11 cellular contexts compared by ENCODE assay signal in genomic region chr14:67940476-67940875, GRCh38.
A peak's percentile ranks its signal among the peaks of the same experiment; 100 is the strongest.
DNase-seq lines count a peak whose midpoint lies in the region; ATAC-seq, FAIRE-seq and TF ChIP-seq lines count a peak whose summit lies in the region.
"Had no signal": no experiment of that assay in that cellular context is flagged by ENCODE, and none has a peak within 500 bp of the region (broad histone marks: within the 10 kb centered on the region; RNA-seq: fewer than 3 reads in every experiment).

No MANE protein-coding gene starts in this region.

- H3K4ac ChIP-seq in H9 (ENCODE audit: low read depth, low read length) = no peak overlapping the region

- peak overlapping the region in 2 of 3 experiments; percentile 14 to 98; a peak in 3 of 7 replicates for H3K27ac Mint-ChIP-seq in H9
- H3K27ac Mint-ChIP-seq: activated B cell treated with CpG ODN at 0.5 μM for 24 hours had no signal

- H3K9me3 Mint-ChIP-seq in H9 = no peaks in the 10 kb centered on the region
- H3K9me3 Mint-ChIP-seq: activated B cell treated with CpG ODN at 0.5 μM for 24 hours had no signal

- no peak overlapping the region for H3K4me3 ChIP-seq in left lung
- no peak overlapping the region for H3K4me3 ChIP-seq in small intestine (ENCODE audit: low read depth in 1 of 2, low read length in 2 of 2)
- H3K4me3 ChIP-seq: adrenal gland, GM12878 had no signal

- TF ChIP-seq CTCF in H9 (conservative IDR thresholded peaks at IDR 0.05) = no peak
- no peak for TF ChIP-seq CTCF in left lung (IDR thresholded peaks at IDR 0.05)

- H3K9ac ChIP-seq in H9 (ENCODE audit: extremely low read depth, insufficient read length, low read length) = no peak overlapping the region

- no peak overlapping the region for H4K91ac ChIP-seq in H9 (ENCODE audit: insufficient read length, low read depth, low read length)

- no peak overlapping the region for H2BK15ac ChIP-seq in H9 (ENCODE audit: low read depth, low read length)

- no peak overlapping the region for H2BK12ac ChIP-seq in H9 (ENCODE audit: insufficient read length, low read depth, low read length)

- no peak overlapping the region for H2BK20ac ChIP-seq in H9 (ENCODE audit: low read depth, low read length, poor library complexity, severe bottlenecking)

- no peaks in the 10 kb centered on the region for H3K79me2 ChIP-seq in H9 (ENCODE audit: insufficient read depth, low read length)

- no peak overlapping the region for H2AFZ ChIP-seq in H9 (ENCODE audit: low read length)

- no peak overlapping the region for H4K8ac ChIP-seq in H9 (replicated peaks; ENCODE audit: insufficient read length, low read depth, low read length)

- no peaks in the 10 kb centered on the region for H4K20me1 ChIP-seq in H9 (ENCODE audit: control insufficient read depth, insufficient read depth, insufficient read length)

- no peaks in the 10 kb centered on the region for H3K36me3 Mint-ChIP-seq in H9 (ENCODE audit: insufficient read depth in 1 of 3, low read depth in 3 of 3)

- peak; percentile 23 for FAIRE-seq in small intestine (lab: Jason Lieb, UNC)
- FAIRE-seq: GM12878 had no signal

- H2AK5ac ChIP-seq in H9 (ENCODE audit: insufficient read length, low read length) = no peak overlapping the region

- no peak overlapping the region for H3K4me3 Mint-ChIP-seq in H9
- H3K4me3 Mint-ChIP-seq: activated B cell treated with CpG ODN at 0.5 μM for 24 hours had no signal

- H3K56ac ChIP-seq in H9 (ENCODE audit: insufficient read length, low read depth, low read length) = no peak overlapping the region

- H3T11ph ChIP-seq in H9 (ENCODE audit: low read length) = no peak overlapping the region

- no peak overlapping the region for H3K14ac ChIP-seq in H9 (ENCODE audit: insufficient read depth, low read length)

- H4K5ac ChIP-seq in H9 (ENCODE audit: insufficient read length, low read depth, low read length) = no peak overlapping the region

- H3K23me2 ChIP-seq in H9 (ENCODE audit: insufficient read length, low read depth, low read length, poor library complexity, severe bottlenecking) = no peaks in the 10 kb centered on the region

- H2BK120ac ChIP-seq in H9 (ENCODE audit: low read depth, low read length, poor library complexity, severe bottlenecking) = no peak overlapping the region

- ATAC-seq in left lung (peak; percentile 11), left colon (no peak), GM21360 (IDR thresholded peaks at IDR 0.05; ENCODE audit: unreplicated experiment) (no peak)
- ATAC-seq: GM12878 had no signal

- H3K4me2 ChIP-seq in H9 (ENCODE audit: insufficient read depth, insufficient read length, low read length) = no peak overlapping the region

- intact Hi-C loops in left lung (cut with DNase I) (loop anchor here in 1 of 2 donors (5.0 kb wide), 1 partner anchor 877 kb away; no protein-coding TSS in a partner anchor), left colon (cut with DNase I, micrococcal nuclease) (loop anchor here in 1 of 2 donors (5.0 to 10.0 kb wide), 2 partner anchors 604 to 882 kb away; no protein-coding TSS in a partner anchor)

- peaks cover 4% of the 10 kb centered on the region; the same call in 1 of the 2 replicates for H3K4me1 ChIP-seq in H9 (ENCODE audit: insufficient read depth, low read length)
- H3K4me1 ChIP-seq in left lung = peaks cover 37 to 62% of the 10 kb centered on the region in 2 donors
- H3K4me1 ChIP-seq in small intestine (ENCODE audit: control insufficient read depth in 2 of 2, insufficient read depth in 1 of 2, low read depth in 1 of 2, low read length in 1 of 2) = peaks cover 0 to 6% of the 10 kb centered on the region in 2 donors

- H3K27me3 Mint-ChIP-seq in H9 (ENCODE audit: low read depth) = no peaks in the 10 kb centered on the region; the same call in 1 of the 2 replicates
- H3K27me3 Mint-ChIP-seq: activated B cell treated with CpG ODN at 0.5 μM for 24 hours had no signal

- H3K9me3 ChIP-seq in H9 (ENCODE audit: control insufficient read depth, low read depth, low read length) (no peaks in the 10 kb centered on the region), left lung (no peaks in the 10 kb centered on the region), small intestine (ENCODE audit: control insufficient read depth, low read depth) (no peaks in the 10 kb centered on the region)
- H3K9me3 ChIP-seq: adrenal gland had no signal

- no peak overlapping the region for H3K27ac ChIP-seq in H9 (ENCODE audit: insufficient read length, low read depth, low read length)
- peak overlapping the region; percentile 63 to 87 for H3K27ac ChIP-seq in left lung
- peak overlapping the region in 1 of 2 donors; percentile 77 for H3K27ac ChIP-seq in small intestine (ENCODE audit: low read depth in 1 of 2, low read length in 1 of 2)

- H3K27me3 ChIP-seq in H9 (ENCODE audit: insufficient read depth, low read length) (no peaks in the 10 kb centered on the region), left lung (no peaks in the 10 kb centered on the region), small intestine (ENCODE audit: control insufficient read depth in 2 of 2, insufficient read depth in 2 of 2, low read length in 2 of 2) (no peaks in the 10 kb centered on the region)
- H3K27me3 ChIP-seq: adrenal gland had no signal

- DNase-seq in H9 (no peak), cerebellar cortex (ENCODE audit: low spot score) (peak; percentile 54), left lung (no peak), small intestine (no peak), NCI-H2029 (lab: John Stamatoyannopoulos, UW) (no peak), left colon (no peak)
- no peak for DNase-seq in stimulated activated naive CD4-positive, alpha-beta T cell treated with Interleukin-2 at 50 U/mL for 16 hours (lab: John Stamatoyannopoulos, UW)
- DNase-seq: activated B cell treated with CpG ODN at 0.5 μM for 24 hours, adrenal gland had no signal

- no peak overlapping the region for H3K23ac ChIP-seq in H9 (ENCODE audit: insufficient read length, low read depth, low read length)

- peaks cover 51 to 59% of the 10 kb centered on the region in 2 experiments for H3K4me1 Mint-ChIP-seq in H9

- no CpG with 5 or more reads among the region's 1 CpG for WGBS in H9 (ENCODE audit: extremely low coverage, insufficient read length, low lambda C conversion rate)
- 53 to 74% (median 61%) methylated on average over 1 of the region's 1 CpG for WGBS in small intestine, 3 donors

- H3K36me3 ChIP-seq in left lung (no peaks in the 10 kb centered on the region), small intestine (ENCODE audit: control insufficient read depth in 2 of 2, insufficient read depth in 2 of 2, low read length in 2 of 2) (no peaks in the 10 kb centered on the region)
- H3K36me3 ChIP-seq: adrenal gland had no signal

- no peaks in the 10 kb centered on the region for H3K79me1 ChIP-seq in H9 (ENCODE audit: insufficient read depth, low read depth, low read length, poor library complexity, severe bottlenecking)

- no peak overlapping the region for H2BK5ac ChIP-seq in H9 (ENCODE audit: insufficient read length, low read length)

- no peak overlapping the region for H3K18ac ChIP-seq in H9 (ENCODE audit: insufficient read length, low read depth, low read length)
